In genomic region chr19:50717891-50718254, GRCh38 we compare ENCODE assay signal across 15 cellular contexts. TPM values are rescaled to one million over a fixed set of nuclear protein-coding genes. Genes with fewer than 3 reads are reported as not detected.
DNase-seq lines count a peak whose midpoint lies in the region; ATAC-seq and TF ChIP-seq lines count a peak whose summit lies in the region.
"Had no signal": no experiment of that assay in that cellular context is flagged by ENCODE, and none has a peak within 500 bp of the region (broad histone marks: within the 10 kb centered on the region; RNA-seq: fewer than 3 reads in every experiment).

No MANE protein-coding gene starts in this region.

- no peak for ATAC-seq in central memory CD8-positive, alpha-beta T cell (replicated peaks; ENCODE audit: extremely low read depth, poor library complexity, severe bottlenecking)
- peak in 1 of 2 donors; percentile 9 for ATAC-seq in naive thymus-derived CD8-positive, alpha-beta T cell
- ATAC-seq in HG03439 (IDR thresholded peaks at IDR 0.05; ENCODE audit: unreplicated experiment): no peak

- POLR2A ChIA-PET in AG04449 (lab: Yijun Ruan, JAX): no interaction called here
- POLR2A ChIA-PET in naive thymus-derived CD8-positive, alpha-beta T cell (lab: Charles Lee): interaction anchor here (1.4 kb wide), 3 partner anchors 11 to 87 kb away, joined by 3 to 4 read pairs (median 4); no protein-coding TSS in a partner anchor

- H3K4me1 Mint-ChIP-seq in central memory CD8-positive, alpha-beta T cell: peaks cover 18% of the 10 kb centered on the region
- H3K4me1 Mint-ChIP-seq in naive thymus-derived CD8-positive, alpha-beta T cell: peaks cover 35 to 67% (median 52%) of the 10 kb centered on the region in 4 donors

- no peak overlapping the region for H3K27ac Mint-ChIP-seq in central memory CD8-positive, alpha-beta T cell (ENCODE audit: low read depth)
- H3K27ac Mint-ChIP-seq in naive thymus-derived CD8-positive, alpha-beta T cell: peak overlapping the region in 6 of 10 donors; percentile 29 to 87 (median 68)
- H3K27ac Mint-ChIP-seq: CD4-positive, alpha-beta memory T cell had no signal

- H3K36me3 ChIP-seq in H7 (replicated peaks; ENCODE audit: control insufficient read depth, insufficient read depth, low read length): no peaks in the 10 kb centered on the region

- CTCF ChIA-PET in AG04449 (lab: Yijun Ruan, JAX): interaction anchor here (0.6 to 2.0 kb wide), 4 partner anchors 9 to 15 kb away, joined by 3 to 10 read pairs (median 4); no protein-coding TSS in a partner anchor

- peaks cover 83% of the 10 kb centered on the region for H3K27me3 Mint-ChIP-seq in central memory CD8-positive, alpha-beta T cell
- H3K27me3 Mint-ChIP-seq in naive thymus-derived CD8-positive, alpha-beta T cell: peaks cover 1 to 23% (median 13%) of the 10 kb centered on the region in 5 donors

- peak overlapping the region; percentile 42 for H3K4me3 Mint-ChIP-seq in central memory CD8-positive, alpha-beta T cell
- H3K4me3 Mint-ChIP-seq in naive thymus-derived CD8-positive, alpha-beta T cell: peak overlapping the region in 9 of 10 donors; percentile 53 to 89 (median 74)

- TF ChIP-seq CTCF in AG04449 (IDR thresholded peaks at IDR 0.05; ENCODE audit: insufficient read depth, low read length, missing control alignments) (no peak), GM10266 (IDR thresholded peaks at IDR 0.05; ENCODE audit: control insufficient read depth, insufficient read depth, low read depth, missing control alignments) (no peak)

- no peaks in the 10 kb centered on the region for H3K36me3 Mint-ChIP-seq in central memory CD8-positive, alpha-beta T cell (ENCODE audit: insufficient read depth)
- H3K36me3 Mint-ChIP-seq in naive thymus-derived CD8-positive, alpha-beta T cell: no peaks in the 10 kb centered on the region

- peak overlapping the region; percentile 62 for H3K4me3 ChIP-seq in AG04449 (ENCODE audit: low read depth, low read length)
- peak overlapping the region; percentile 52 for H3K4me3 ChIP-seq in H7 (ENCODE audit: insufficient read depth, low read depth, low read length)

- peaks cover 55% of the 10 kb centered on the region for H3K27me3 ChIP-seq in H7 (ENCODE audit: control insufficient read depth, insufficient read depth, low read length)

- DNase-seq in AG04449 (ENCODE audit: low read depth, low spot score): no peak
- DNase-seq in H7: no peak
- no peak for DNase-seq in central memory CD8-positive, alpha-beta T cell (ENCODE audit: low spot score in 2 of 2)
- DNase-seq in naive thymus-derived CD8-positive, alpha-beta T cell: no peak
- DNase-seq in SW 1271 (lab: John Stamatoyannopoulos, UW): no peak
- DNase-seq in GM10266 (ENCODE audit: extremely low spot score): no peak
- DNase-seq in AML-193 (lab: John Stamatoyannopoulos, UW): no peak
- DNase-seq: CD4-positive, alpha-beta memory T cell; left cardiac atrium; NCI-H1092; NCI-H524 treated with DMSO at 0.1 percent for 48 hours had no signal

- no peaks in the 10 kb centered on the region for H3K9me3 Mint-ChIP-seq in central memory CD8-positive, alpha-beta T cell
- no peaks in the 10 kb centered on the region for H3K9me3 Mint-ChIP-seq in naive thymus-derived CD8-positive, alpha-beta T cell

RNA-seq across cellular contexts. Expression of gene SHANK1, which starts 1.7 kb away (rescaled TPM):
- 0.35 and 0.67 TPM in 2 replicates for total RNA-seq in H7 (2014; rRNA removed; shearing (Covaris generic))
- under 1 TPM; 0.26 to 0.30 TPM for total RNA-seq in naive thymus-derived CD8-positive, alpha-beta T cell
- polyA plus RNA-seq in naive thymus-derived CD8-positive, alpha-beta T cell: under 1 TPM in 2 of 3 donors, not detected in 1; 0.43 to 0.96 TPM
- total RNA-seq: CD4-positive, alpha-beta memory T cell had no signal
- polyA plus RNA-seq: CD4-positive, alpha-beta memory T cell had no signal

RNA-seq across cellular contexts. Expression of gene CLEC11A, which starts 5.3 kb away (rescaled TPM):
- 4.7 and 7.1 TPM in 2 replicates for total RNA-seq in H7 (2014; rRNA removed; shearing (Covaris generic))
- total RNA-seq in naive thymus-derived CD8-positive, alpha-beta T cell: 10 to 100 TPM; 12.4 to 14.0 TPM
- 10 to 100 TPM in 2 of 3 donors, 1 to 10 TPM in 1; 9.4 to 15.8 (median 11.1) TPM for polyA plus RNA-seq in naive thymus-derived CD8-positive, alpha-beta T cell

RNA-seq across cellular contexts. Expression of gene GPR32, which starts 52.4 kb away (rescaled TPM):
- total RNA-seq in H7 (2014; rRNA removed; shearing (Covaris generic)): not detected in 2 replicates
- total RNA-seq in naive thymus-derived CD8-positive, alpha-beta T cell: not detected
- not detected for polyA plus RNA-seq in naive thymus-derived CD8-positive, alpha-beta T cell
- total RNA-seq: CD4-positive, alpha-beta memory T cell; dermis microvascular lymphatic vessel endothelial cell; frontal cortex; left cardiac atrium; osteocyte had no signal
- polyA plus RNA-seq: CD4-positive, alpha-beta memory T cell had no signal
